In genomic region chr3:183468424-183468823, GRCh38 we compare ENCODE assay signal across 1 cellular context.
TF ChIP-seq lines count a peak whose summit lies in the region.

No MANE protein-coding gene starts in this region.

TF ChIP-seq in K562, 482 proteins besides CTCF, POLR2A, EP300 and RAD21 (continued from another document):
- TF ChIP-seq ZHX1 (conservative IDR thresholded peaks at IDR 0.05; ENCODE audit: low read length) (no peak), ATF3 (IDR thresholded peaks at IDR 0.05) (peak; percentile 72), ATF3 (CRISPR knock-in tag; conservative IDR thresholded peaks at IDR 0.05) (no peak), TRIM24 (IDR thresholded peaks at IDR 0.05) (peak in 1 of 2 experiments; percentile 17; a peak in 1 of 4 replicates), MAFK (IDR thresholded peaks at IDR 0.05; ENCODE audit: low read length) (no peak), PBX2 (CRISPR knock-in tag; IDR thresholded peaks at IDR 0.05; ENCODE audit: low read depth) (no peak), PBX2 (tag; conservative IDR thresholded peaks at IDR 0.05; ENCODE audit: low read depth) (0 out of 2 replicates have a peak, but pooled peaks have one; percentile 16), MEIS2 (IDR thresholded peaks at IDR 0.05; ENCODE audit: partially characterized antibody) (peak; percentile 12), HMG20B (CRISPR knock-in tag; IDR thresholded peaks at IDR 0.05) (no peak), ZNF175 (CRISPR knock-in tag; IDR thresholded peaks at IDR 0.05; ENCODE audit: low read depth) (no peak), ELF4 (CRISPR knock-in tag; IDR thresholded peaks at IDR 0.05) (no peak), MCM2 (IDR thresholded peaks at IDR 0.05; ENCODE audit: low read depth) (no peak), THRA (IDR thresholded peaks at IDR 0.05) (no peak), GTF3C2 (IDR thresholded peaks at IDR 0.05; ENCODE audit: borderline replicate concordance, extremely low read depth, insufficient read length) (no peak), MTF1 (CRISPR knock-in tag; IDR thresholded peaks at IDR 0.05; ENCODE audit: borderline replicate concordance) (no peak), ZNF717 (CRISPR knock-in tag; IDR thresholded peaks at IDR 0.05) (no peak), SETDB1 (IDR thresholded peaks at IDR 0.05; ENCODE audit: low read length) (no peak), STAT5B (CRISPR knock-in tag; IDR thresholded peaks at IDR 0.05) (no peak), AFF4 (CRISPR knock-in tag; IDR thresholded peaks at IDR 0.05) (no peak), HDAC1 (IDR thresholded peaks at IDR 0.05) (no peak), CEBPG (CRISPR knock-in tag; IDR thresholded peaks at IDR 0.05) (no peak), CEBPG (tag; conservative IDR thresholded peaks at IDR 0.05 in 1 of 2, IDR thresholded peaks at IDR 0.05 in 1 of 2) (peak in 1 of 2 experiments; percentile 89; a peak in 2 of 4 replicates), MBD1 (CRISPR knock-in tag; IDR thresholded peaks at IDR 0.05) (no peak), ARID2 (IDR thresholded peaks at IDR 0.05) (no peak), ARID3A (IDR thresholded peaks at IDR 0.05; ENCODE audit: borderline replicate concordance, low read depth, low read length) (no peak), NR1H2 (CRISPR knock-in tag; IDR thresholded peaks at IDR 0.05) (no peak)
